In genomic region chr9:128370367-128370751, GRCh38 we compare ENCODE assay signal across 8 cellular contexts. TPM values are rescaled to one million over a fixed set of nuclear protein-coding genes. Genes with fewer than 3 reads are reported as not detected.
DNase-seq lines count a peak whose midpoint lies in the region; ATAC-seq and TF ChIP-seq lines count a peak whose summit lies in the region.

No MANE protein-coding gene starts in this region.

- H3K9me3 ChIP-seq in SJCRH30 (replicated peaks) (no peaks in the 10 kb centered on the region), esophagus squamous epithelium (no peaks in the 10 kb centered on the region)

- intact Hi-C loops in esophagus squamous epithelium (cut with DNase I) = no loop called here

- H3K27me3 ChIP-seq in GM06990 (replicated peaks; ENCODE audit: control insufficient read depth, insufficient read depth, low read length) (no peaks in the 10 kb centered on the region), SJCRH30 (no peaks in the 10 kb centered on the region), esophagus squamous epithelium (no peaks in the 10 kb centered on the region)

- no peak for TF ChIP-seq CTCF in GM06990 (IDR thresholded peaks at IDR 0.05; ENCODE audit: insufficient read depth, low read length, poor library complexity, severe bottlenecking)
- no peak for TF ChIP-seq CTCF in esophagus squamous epithelium (IDR thresholded peaks at IDR 0.05)
- no peak for TF ChIP-seq CTCF in retinal pigment epithelial cell (conservative IDR thresholded peaks at IDR 0.05; ENCODE audit: low read depth, low read length)

- H3K4me1 ChIP-seq in SJCRH30 (peaks cover 2% of the 10 kb centered on the region; the same call in 1 of the 2 replicates), esophagus squamous epithelium (peaks cover 13 to 47% (median 31%) of the 10 kb centered on the region in 3 donors)

- DNase-seq in GM06990 (ENCODE audit: extremely low read depth, insufficient read length) (no peak), SJCRH30 (no peak), esophagus squamous epithelium (lab: John Stamatoyannopoulos, UW) (no peak), retinal pigment epithelial cell (ENCODE audit: low read depth) (no peak), NCI-H1092 (lab: John Stamatoyannopoulos, UW) (no peak), NCI-H1048 (lab: John Stamatoyannopoulos, UW) (no peak), hepatic stellate cell (ENCODE audit: low spot score) (no peak)

- peaks cover 2% of the 10 kb centered on the region for H3K36me3 ChIP-seq in GM06990 (ENCODE audit: control insufficient read depth, insufficient read depth, low read length)
- 0 out of 2 replicates have a peak, but pooled peaks cover 3% of the 10 kb centered on the region for H3K36me3 ChIP-seq in SJCRH30
- peaks cover 0 to 25% (median 0%) of the 10 kb centered on the region in 3 donors for H3K36me3 ChIP-seq in esophagus squamous epithelium

- H3K4me3 ChIP-seq in GM06990 (replicated peaks; ENCODE audit: low read depth, low read length) = peak overlapping the region; percentile 96
- peak overlapping the region; percentile 87 for H3K4me3 ChIP-seq in SJCRH30
- H3K4me3 ChIP-seq in esophagus squamous epithelium = peak overlapping the region; percentile 59 to 93 (median 90)
- peak overlapping the region; percentile 82 for H3K4me3 ChIP-seq in retinal pigment epithelial cell (ENCODE audit: low read length)

- ATAC-seq in HG03354 (IDR thresholded peaks at IDR 0.05; ENCODE audit: poor library complexity, severe bottlenecking, unreplicated experiment) = no peak

- H3K27ac ChIP-seq in SJCRH30 = peak overlapping the region; percentile 88
- peak overlapping the region; percentile 91 to 98 (median 95) for H3K27ac ChIP-seq in esophagus squamous epithelium

- TF ChIP-seq POLR2A in esophagus squamous epithelium (IDR thresholded peaks at IDR 0.05) = no peak

RNA-seq across cellular contexts. Expression of gene URM1, which starts 0.8 kb away (rescaled TPM):
- 74.2 and 77.5 TPM in 2 replicates for total RNA-seq in SJCRH30 (2014; rRNA removed; shearing (Covaris generic))
- total RNA-seq in esophagus squamous epithelium = 10 to 100 TPM; 22.7 to 31.5 (median 25.5) TPM

RNA-seq across cellular contexts. Expression of gene SLC27A4, which starts 30.0 kb away (rescaled TPM):
- 27.7 and 28.0 TPM in 2 replicates for total RNA-seq in SJCRH30 (2014; rRNA removed; shearing (Covaris generic))
- 100 to 1,000 TPM in 1 of 4 donors, 10 to 100 TPM in 3; 36.6 to 110 (median 72.2) TPM for total RNA-seq in esophagus squamous epithelium

RNA-seq across cellular contexts. Expression of gene COQ4, which starts 47.7 kb away (rescaled TPM):
- 38.7 and 40.3 TPM in 2 replicates for total RNA-seq in SJCRH30 (2014; rRNA removed; shearing (Covaris generic))
- 10 to 100 TPM; 55.5 to 89.2 (median 77.9) TPM for total RNA-seq in esophagus squamous epithelium

RNA-seq across cellular contexts. Expression of gene TRUB2, which starts 48.1 kb away (rescaled TPM):
- 30.2 and 36.9 TPM in 2 replicates for total RNA-seq in SJCRH30 (2014; rRNA removed; shearing (Covaris generic))
- total RNA-seq in esophagus squamous epithelium = 10 to 100 TPM; 13.2 to 15.6 (median 15.3) TPM

RNA-seq across cellular contexts. Expression of gene CERCAM, which starts 50.3 kb away (rescaled TPM):
- 27.7 and 28.0 TPM in 2 replicates for total RNA-seq in SJCRH30 (2014; rRNA removed; shearing (Covaris generic))
- total RNA-seq in esophagus squamous epithelium = 10 to 100 TPM in 1 of 4 donors, 1 to 10 TPM in 3; 2.2 to 18.3 (median 6.2) TPM
